8 cellular contexts compared by ENCODE assay signal in the genomic region with DNA sequence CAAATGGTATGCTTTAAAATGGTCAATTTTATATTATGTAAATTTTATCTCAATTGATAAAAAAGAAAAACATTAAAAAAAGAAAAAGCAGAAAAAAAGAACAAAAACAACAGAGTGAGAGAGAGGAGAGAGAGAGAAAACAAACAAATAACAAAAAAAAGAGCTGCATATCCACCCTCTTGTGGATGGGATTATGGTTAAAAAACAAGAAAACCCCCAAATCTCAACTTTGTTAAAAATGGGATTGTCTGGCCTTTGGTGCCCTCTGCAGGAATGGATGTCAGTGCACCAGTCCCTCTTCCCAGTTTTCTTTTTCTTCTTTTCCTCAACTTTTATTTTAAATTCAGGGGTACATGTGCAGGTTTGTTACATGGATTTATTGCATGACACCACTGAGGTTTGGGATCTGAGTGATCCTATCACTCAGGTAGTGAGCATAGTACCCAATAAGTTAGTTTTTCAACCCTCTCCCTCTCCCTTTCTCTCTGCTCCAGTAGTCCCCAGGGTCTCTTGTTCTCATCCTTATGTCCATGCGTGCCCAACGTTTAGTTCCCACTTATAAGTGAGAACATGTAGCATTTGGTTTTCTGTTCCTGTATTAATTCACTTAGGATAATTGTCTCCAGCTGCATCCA. TPM values are rescaled to one million over a fixed set of nuclear protein-coding genes. Genes with fewer than 3 reads are reported as not detected.
DNase-seq lines count a peak whose midpoint lies in the region; ATAC-seq and TF ChIP-seq lines count a peak whose summit lies in the region.

No MANE protein-coding gene starts in this region.

- no peaks in the 10 kb centered on the region for H3K27me3 ChIP-seq in CD4-positive, alpha-beta memory T cell (ENCODE audit: insufficient read depth, low read length)
- peaks cover 0 to 9% (median 4%) of the 10 kb centered on the region in 4 donors for H3K27me3 ChIP-seq in liver (ENCODE audit: control insufficient read depth in 4 of 4, insufficient read depth in 4 of 4, low read length in 3 of 4)

- H3K9ac ChIP-seq in liver (ENCODE audit: low read depth in 1 of 2, low read length in 2 of 2), result no peak overlapping the region

- no peak overlapping the region for H3K4me3 Mint-ChIP-seq in CD4-positive, alpha-beta memory T cell

- CTCF ChIA-PET in CD4-positive, alpha-beta memory T cell (lab: Charles Lee; ENCODE audit: partially characterized antibody), result interaction anchor here (0.6 to 2.8 kb wide), 5 partner anchors 15 to 384 kb away, joined by 3 to 13 read pairs (median 5); a partner anchor contains a TSS

- H3K36me3 Mint-ChIP-seq in CD4-positive, alpha-beta memory T cell, result no peaks in the 10 kb centered on the region

- H3K4me1 Mint-ChIP-seq in CD4-positive, alpha-beta memory T cell, result peaks cover 7 to 21% (median 13%) of the 10 kb centered on the region in 4 donors

- no peaks in the 10 kb centered on the region for H3K9me3 ChIP-seq in CD4-positive, alpha-beta memory T cell (ENCODE audit: control insufficient read depth in 1 of 2, low read length in 2 of 2)
- H3K9me3 ChIP-seq in liver (ENCODE audit: control insufficient read depth in 4 of 4, low read length in 3 of 4), result no peaks in the 10 kb centered on the region

- DNase-seq in CD4-positive, alpha-beta memory T cell, result peak in 4 of 5 donors; percentile 44 to 48 (median 45)
- DNase-seq in GM19240 (ENCODE audit: insufficient read length, low spot score), result peak; percentile 19
- DNase-seq in RPMI8226, result peak; percentile 37
- DNase-seq in central memory CD4-positive, alpha-beta T cell, result peak; percentile 35

- H3K4me3 ChIP-seq in CD4-positive, alpha-beta memory T cell (ENCODE audit: low read length in 2 of 2), result no peak overlapping the region
- no peak overlapping the region for H3K4me3 ChIP-seq in liver (ENCODE audit: low read depth in 1 of 3, low read length in 3 of 3)

- H3K9me3 Mint-ChIP-seq in CD4-positive, alpha-beta memory T cell, result no peaks in the 10 kb centered on the region

- H3K27ac ChIP-seq in CD4-positive, alpha-beta memory T cell (ENCODE audit: low read depth, low read length), result no peak overlapping the region
- H3K27ac ChIP-seq in liver (ENCODE audit: low read depth in 1 of 2, low read length in 2 of 2), result no peak overlapping the region

- peaks cover 14% of the 10 kb centered on the region for H3K4me1 ChIP-seq in CD4-positive, alpha-beta memory T cell (ENCODE audit: insufficient read depth, low read length)
- no peaks in the 10 kb centered on the region for H3K4me1 ChIP-seq in liver (ENCODE audit: control insufficient read depth in 4 of 4, insufficient read depth in 4 of 4, low read length in 3 of 4)

- peak overlapping the region in 1 of 7 donors; percentile 29 for H3K27ac Mint-ChIP-seq in CD4-positive, alpha-beta memory T cell

- ATAC-seq in HG03135 (IDR thresholded peaks at IDR 0.05; ENCODE audit: unreplicated experiment) (no peak), HG02870 (IDR thresholded peaks at IDR 0.05; ENCODE audit: unreplicated experiment) (no peak), HG03439 (IDR thresholded peaks at IDR 0.05; ENCODE audit: unreplicated experiment) (no peak)

- intact Hi-C loops in CD4-positive, alpha-beta memory T cell (cut with micrococcal nuclease), result loop anchor here (1.0 to 2.0 kb wide), 3 partner anchors 137 to 516 kb away; no protein-coding TSS in a partner anchor

- peak; percentile 77 for TF ChIP-seq CTCF in liver (IDR thresholded peaks at IDR 0.05; ENCODE audit: low read depth, low read length, missing input control)

- 39% methylated on average over 2 of the region's 2 CpGs for WGBS in liver

- H3K36me3 ChIP-seq in CD4-positive, alpha-beta memory T cell (ENCODE audit: insufficient read depth, low read length), result no peaks in the 10 kb centered on the region
- no peaks in the 10 kb centered on the region for H3K36me3 ChIP-seq in liver (ENCODE audit: control insufficient read depth in 4 of 4, insufficient read depth in 3 of 4, low read depth in 1 of 4, low read length in 3 of 4)

- POLR2A ChIA-PET in CD4-positive, alpha-beta memory T cell (lab: Charles Lee; ENCODE audit: partially characterized antibody), result interaction anchor here (1.0 kb wide), 1 partner anchor 57 kb away, joined by 5 read pairs; no protein-coding TSS in a partner anchor

- H3K27me3 Mint-ChIP-seq in CD4-positive, alpha-beta memory T cell, result peaks cover 18 to 20% of the 10 kb centered on the region in 2 donors

- TF ChIP-seq RAD21 in liver (IDR thresholded peaks at IDR 0.05), result peak; percentile 87

TF ChIP-seq in liver, 16 proteins besides CTCF, POLR2A, EP300 and RAD21:
- TF ChIP-seq, protein P1, sequence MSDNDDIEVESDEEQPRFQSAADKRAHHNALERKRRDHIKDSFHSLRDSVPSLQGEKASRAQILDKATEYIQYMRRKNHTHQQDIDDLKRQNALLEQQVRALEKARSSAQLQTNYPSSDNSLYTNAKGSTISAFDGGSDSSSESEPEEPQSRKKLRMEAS (IDR thresholded peaks at IDR 0.05), result no peak
- no peak for TF ChIP-seq YY1 (IDR thresholded peaks at IDR 0.05)
- TF ChIP-seq JUND (IDR thresholded peaks at IDR 0.05), result no peak
- TF ChIP-seq FOXA2 (IDR thresholded peaks at IDR 0.05), result no peak

RNA-seq across cellular contexts. Expression of a gene that starts 28.1 kb away (rescaled TPM):
- total RNA-seq in CD4-positive, alpha-beta memory T cell, result 10 to 100 TPM; 67.4 to 73.4 TPM
- polyA plus RNA-seq in CD4-positive, alpha-beta memory T cell, result 10 to 100 TPM; 15.3 to 46.4 TPM
- 10 to 100 TPM; 18.7 to 20.4 TPM for total RNA-seq in liver
- 10 to 100 TPM; 26.7 to 32.0 TPM for polyA plus RNA-seq in liver
